ENCODE assay signal across 10 cellular contexts in the genomic region with DNA sequence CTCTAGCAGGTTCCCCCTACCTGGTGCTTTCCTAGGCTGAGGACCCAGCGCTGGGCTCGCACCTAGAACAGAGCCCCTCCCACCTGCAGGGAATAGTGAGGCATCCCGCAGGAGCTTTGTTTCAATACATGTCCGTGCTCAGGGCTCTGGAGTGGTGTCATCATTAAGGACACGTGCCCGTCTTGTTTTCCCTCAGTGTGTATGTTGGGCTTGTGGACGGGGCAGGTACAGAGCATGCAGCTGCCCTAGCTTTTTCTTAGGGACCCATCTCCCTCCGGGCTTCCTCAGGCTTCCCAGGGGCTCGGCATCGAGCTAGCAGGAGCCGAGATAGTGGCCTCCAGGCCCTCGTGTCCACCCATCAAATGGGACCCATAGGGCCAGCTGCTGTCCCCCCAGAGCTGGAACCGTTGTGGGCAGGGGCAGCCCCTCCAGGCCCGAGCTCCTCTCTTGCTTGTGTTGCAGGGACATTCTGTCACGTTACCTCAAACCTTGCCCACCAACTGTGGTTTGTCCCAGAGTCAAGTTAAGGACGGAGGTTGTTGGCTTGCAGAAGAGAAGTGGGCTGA. TPM values are rescaled to one million over a fixed set of nuclear protein-coding genes. Genes with fewer than 3 reads are reported as not detected.
DNase-seq lines count a peak whose midpoint lies in the region; ATAC-seq and TF ChIP-seq lines count a peak whose summit lies in the region.
"Had no signal": no experiment of that assay in that cellular context is flagged by ENCODE, and none has a peak within 500 bp of the region (broad histone marks: within the 10 kb centered on the region; RNA-seq: fewer than 3 reads in every experiment).

No MANE protein-coding gene starts in this region.

- H3K4me1 Mint-ChIP-seq in CD4-positive, alpha-beta T cell (ENCODE audit: low read depth) = peaks cover 33% of the 10 kb centered on the region
- H3K4me1 Mint-ChIP-seq in endodermal cell = peaks cover 38% of the 10 kb centered on the region

- H3K27me3 ChIP-seq in CD4-positive, alpha-beta T cell (ENCODE audit: control insufficient read depth, insufficient read depth, low read length) = no peaks in the 10 kb centered on the region
- no peaks in the 10 kb centered on the region for H3K27me3 ChIP-seq in HL-60 (ENCODE audit: insufficient read depth, poor library complexity, severe bottlenecking)
- H3K27me3 ChIP-seq in endodermal cell (ENCODE audit: control insufficient read depth, insufficient read depth, low read length, poor library complexity, severe bottlenecking) = no peaks in the 10 kb centered on the region
- H3K27me3 ChIP-seq in psoas muscle (ENCODE audit: insufficient read depth in 3 of 3, low read length in 2 of 3) = no peaks in the 10 kb centered on the region
- H3K27me3 ChIP-seq: pancreas had no signal

- H3K4me1 ChIP-seq in endodermal cell (ENCODE audit: control insufficient read depth, insufficient read depth, low read length) (peaks cover 24% of the 10 kb centered on the region), psoas muscle (peaks cover 77% of the 10 kb centered on the region)

- 78 to 88% methylated on average over 9 to 16 of the region's 16 CpGs for WGBS in endodermal cell (ENCODE audit: insufficient coverage in 1 of 2, insufficient read length in 1 of 2), 2 experiments
- WGBS in psoas muscle, 3 donors = 57 to 81% (median 58%) methylated on average over 16 of the region's 16 CpGs

- intact Hi-C loops in CD4-positive, alpha-beta T cell (cut with DNase I, micrococcal nuclease) = no loop called here
- intact Hi-C loops in psoas muscle (cut with DNase I) = no loop called here

- H3K27me3 Mint-ChIP-seq in CD4-positive, alpha-beta T cell = no peaks in the 10 kb centered on the region
- no peaks in the 10 kb centered on the region for H3K27me3 Mint-ChIP-seq in endodermal cell (ENCODE audit: insufficient read depth)
- H3K27me3 Mint-ChIP-seq: CD4-positive, CD25-positive, alpha-beta regulatory T cell had no signal

- no peaks in the 10 kb centered on the region for H3K9me3 Mint-ChIP-seq in CD4-positive, alpha-beta T cell
- no peaks in the 10 kb centered on the region for H3K9me3 Mint-ChIP-seq in endodermal cell
- H3K9me3 Mint-ChIP-seq: CD4-positive, CD25-positive, alpha-beta regulatory T cell had no signal

- no peaks in the 10 kb centered on the region for H3K9me3 ChIP-seq in CD4-positive, alpha-beta T cell (ENCODE audit: control insufficient read depth, low read length)
- H3K9me3 ChIP-seq in endodermal cell (ENCODE audit: control insufficient read depth, low read length) (no peaks in the 10 kb centered on the region), psoas muscle (no peaks in the 10 kb centered on the region)
- H3K9me3 ChIP-seq: pancreas had no signal

- no peak overlapping the region for H3K4me3 ChIP-seq in HL-60 (replicated peaks; ENCODE audit: insufficient read depth, low read length)
- H3K4me3 ChIP-seq in endodermal cell (ENCODE audit: low read length) = no peak overlapping the region
- H3K4me3 ChIP-seq in psoas muscle = no peak overlapping the region
- H3K4me3 ChIP-seq: pancreas had no signal

- ATAC-seq in CD4-positive, alpha-beta T cell (ENCODE audit: poor library complexity) = no peak
- no peak for ATAC-seq in psoas muscle

- TF ChIP-seq CTCF in CD4-positive, alpha-beta T cell (IDR thresholded peaks at IDR 0.05) = no peak
- TF ChIP-seq CTCF in HL-60 (IDR thresholded peaks at IDR 0.05; ENCODE audit: insufficient read depth, low read length) (no peak), endodermal cell (conservative IDR thresholded peaks at IDR 0.05) (no peak), psoas muscle (IDR thresholded peaks at IDR 0.05) (no peak)

- no peak overlapping the region for H3K9ac ChIP-seq in endodermal cell (ENCODE audit: extremely low read depth, low read length, poor library complexity, severe bottlenecking)

- POLR2A ChIA-PET in CD4-positive, alpha-beta T cell (lab: Charles Lee) = no interaction called here

- H3K36me3 ChIP-seq in endodermal cell (ENCODE audit: control insufficient read depth, insufficient read depth, low read length) (no peaks in the 10 kb centered on the region), psoas muscle (ENCODE audit: insufficient read depth in 1 of 2, low read depth in 1 of 2) (peaks cover 0 to 15% of the 10 kb centered on the region in 2 donors)
- H3K36me3 ChIP-seq: pancreas had no signal

- H3K27ac ChIP-seq in CD4-positive, alpha-beta T cell (ENCODE audit: low read depth, low read length) = no peak overlapping the region
- peak overlapping the region; percentile 58; the same call in 1 of the 2 replicates for H3K27ac ChIP-seq in HL-60 (replicated peaks)
- peak overlapping the region; percentile 50 for H3K27ac ChIP-seq in endodermal cell (ENCODE audit: low read depth, low read length)
- peak overlapping the region; percentile 80 for H3K27ac ChIP-seq in psoas muscle

- peak overlapping the region; percentile 7 for H3K4me3 Mint-ChIP-seq in CD4-positive, alpha-beta T cell
- H3K4me3 Mint-ChIP-seq in endodermal cell = peak overlapping the region; percentile 17

- H3K27ac Mint-ChIP-seq in CD4-positive, alpha-beta T cell = no peak overlapping the region
- peak overlapping the region; percentile 85 for H3K27ac Mint-ChIP-seq in endodermal cell

- CTCF ChIA-PET in CD4-positive, alpha-beta T cell (lab: Charles Lee) = interaction anchor here (1.3 kb wide), 1 partner anchor 34 kb away, joined by 4 read pairs; no protein-coding TSS in a partner anchor

- no peaks in the 10 kb centered on the region for H3K36me3 Mint-ChIP-seq in CD4-positive, alpha-beta T cell (ENCODE audit: low read depth)
- H3K36me3 Mint-ChIP-seq in endodermal cell (ENCODE audit: low read depth) = peaks cover 2% of the 10 kb centered on the region
- H3K36me3 Mint-ChIP-seq: CD4-positive, CD25-positive, alpha-beta regulatory T cell had no signal

- no peak for DNase-seq in CD4-positive, alpha-beta T cell
- no peak for DNase-seq in HL-60 (ENCODE audit: low read depth in 1 of 2, low spot score in 1 of 2)
- DNase-seq in endodermal cell = no peak
- no peak for DNase-seq in psoas muscle
- no peak for DNase-seq in globus pallidus (ENCODE audit: low spot score)
- no peak for DNase-seq in germinal center (ENCODE audit: low spot score)
- DNase-seq in activated CD4-positive, alpha-beta T cell treated with anti-CD3 and anti-CD28 coated beads for 1 hour = no peak
- DNase-seq: NCI-H1092 treated with DMSO at 0.1 percent for 48 hours had no signal

RNA-seq across cellular contexts. Expression of a gene that starts 3.9 kb away (rescaled TPM):
- 1 to 10 TPM; 9.1 to 9.2 TPM for total RNA-seq in CD4-positive, alpha-beta T cell
- total RNA-seq in endodermal cell (10 to 100 TPM; 24.1 TPM), psoas muscle (10 to 100 TPM; 15.7 to 37.3 (median 29.0) TPM)
- polyA plus RNA-seq in endodermal cell (2013, experiment 1 of 2) = 17.8 TPM
- polyA plus RNA-seq in endodermal cell (2013, experiment 2 of 2) = 17.3 TPM
- polyA plus RNA-seq in psoas muscle = 10 to 100 TPM; 20.7 to 26.0 (median 23.2) TPM

RNA-seq across cellular contexts. Expression of a gene that starts 53.3 kb away (rescaled TPM):
- 1 to 10 TPM; 5.9 to 6.6 TPM for total RNA-seq in CD4-positive, alpha-beta T cell
- total RNA-seq in endodermal cell = 10 to 100 TPM in 1 of 2 donors, 1 to 10 TPM in 1; 9.6 to 13.6 TPM
- 11.0 TPM for polyA plus RNA-seq in endodermal cell (2013, experiment 1 of 2)
- polyA plus RNA-seq in endodermal cell (2013, experiment 2 of 2) = 10.4 TPM
- total RNA-seq in psoas muscle = 10 to 100 TPM in 1 of 4 donors, 1 to 10 TPM in 3; 1.7 to 26.8 (median 6.1) TPM
- 10 to 100 TPM in 1 of 3 donors, 1 to 10 TPM in 2; 2.5 to 10.5 (median 9.2) TPM for polyA plus RNA-seq in psoas muscle

RNA-seq across cellular contexts. Expression of a gene that starts 58.9 kb away (rescaled TPM):
- 100 to 1,000 TPM; 202 to 213 TPM for total RNA-seq in CD4-positive, alpha-beta T cell
- total RNA-seq in endodermal cell (10 to 100 TPM; 13.9 to 14.2 TPM), psoas muscle (1 to 10 TPM in 3 of 4 donors, under 1 TPM in 1; 0.93 to 2.5 (median 1.7) TPM)
- polyA plus RNA-seq in endodermal cell (2013, experiment 1 of 2) = 4.3 TPM
- 3.3 TPM for polyA plus RNA-seq in endodermal cell (2013, experiment 2 of 2)
- polyA plus RNA-seq in psoas muscle = under 1 TPM; 0.44 to 0.52 (median 0.48) TPM

Comparison
In these comparisons a context has a peak if more than half of its experiments do, and no peak if none do; other contexts are left out.
1. RNA of a gene that starts 58.9 kb away (total RNA-seq): 202 to 213 TPM in CD4-positive, alpha-beta T cell; 13.9 to 14.2 TPM in endodermal cell and 0.93 to 2.5 TPM in psoas muscle; every median in the first group is over 10 times any median in the second.